ENCODE assay signal across 1 cellular context in the genomic region with DNA sequence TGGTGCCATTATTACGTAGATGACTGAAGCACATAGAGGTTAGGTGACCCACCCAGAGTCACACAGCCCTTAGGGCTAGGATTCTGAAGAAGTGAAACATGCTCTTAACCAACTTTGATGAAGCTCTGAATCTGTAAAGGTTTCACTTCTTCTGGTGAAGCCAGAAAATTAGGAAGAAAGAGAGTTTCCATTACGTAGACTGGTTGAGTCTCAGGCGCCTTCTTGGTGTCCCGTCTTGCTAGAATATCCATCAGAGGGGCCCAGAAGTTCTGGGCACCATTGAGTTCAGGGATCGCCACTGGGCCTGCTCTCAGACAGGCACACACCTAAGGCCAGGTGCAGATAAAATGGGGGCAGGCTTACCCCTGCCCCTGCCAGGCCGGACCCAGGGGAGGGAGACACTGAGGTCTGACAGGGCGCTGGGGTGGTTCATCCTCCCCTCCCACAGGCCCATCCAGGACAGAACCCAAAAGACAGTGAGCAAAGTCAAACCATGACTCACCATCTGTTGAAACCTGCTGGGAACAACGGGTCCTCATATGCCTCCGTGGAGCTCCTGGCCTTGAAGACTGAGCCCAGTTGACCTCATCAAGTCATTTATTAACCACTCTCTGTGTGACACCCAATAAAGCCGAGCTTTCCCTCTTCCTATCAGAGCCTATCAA.
TF ChIP-seq lines count a peak whose summit lies in the region.

No MANE protein-coding gene starts in this region.

TF ChIP-seq in HepG2, 621 proteins besides CTCF, POLR2A, EP300 and RAD21 (continued from another document):
- TF ChIP-seq, protein P1, sequence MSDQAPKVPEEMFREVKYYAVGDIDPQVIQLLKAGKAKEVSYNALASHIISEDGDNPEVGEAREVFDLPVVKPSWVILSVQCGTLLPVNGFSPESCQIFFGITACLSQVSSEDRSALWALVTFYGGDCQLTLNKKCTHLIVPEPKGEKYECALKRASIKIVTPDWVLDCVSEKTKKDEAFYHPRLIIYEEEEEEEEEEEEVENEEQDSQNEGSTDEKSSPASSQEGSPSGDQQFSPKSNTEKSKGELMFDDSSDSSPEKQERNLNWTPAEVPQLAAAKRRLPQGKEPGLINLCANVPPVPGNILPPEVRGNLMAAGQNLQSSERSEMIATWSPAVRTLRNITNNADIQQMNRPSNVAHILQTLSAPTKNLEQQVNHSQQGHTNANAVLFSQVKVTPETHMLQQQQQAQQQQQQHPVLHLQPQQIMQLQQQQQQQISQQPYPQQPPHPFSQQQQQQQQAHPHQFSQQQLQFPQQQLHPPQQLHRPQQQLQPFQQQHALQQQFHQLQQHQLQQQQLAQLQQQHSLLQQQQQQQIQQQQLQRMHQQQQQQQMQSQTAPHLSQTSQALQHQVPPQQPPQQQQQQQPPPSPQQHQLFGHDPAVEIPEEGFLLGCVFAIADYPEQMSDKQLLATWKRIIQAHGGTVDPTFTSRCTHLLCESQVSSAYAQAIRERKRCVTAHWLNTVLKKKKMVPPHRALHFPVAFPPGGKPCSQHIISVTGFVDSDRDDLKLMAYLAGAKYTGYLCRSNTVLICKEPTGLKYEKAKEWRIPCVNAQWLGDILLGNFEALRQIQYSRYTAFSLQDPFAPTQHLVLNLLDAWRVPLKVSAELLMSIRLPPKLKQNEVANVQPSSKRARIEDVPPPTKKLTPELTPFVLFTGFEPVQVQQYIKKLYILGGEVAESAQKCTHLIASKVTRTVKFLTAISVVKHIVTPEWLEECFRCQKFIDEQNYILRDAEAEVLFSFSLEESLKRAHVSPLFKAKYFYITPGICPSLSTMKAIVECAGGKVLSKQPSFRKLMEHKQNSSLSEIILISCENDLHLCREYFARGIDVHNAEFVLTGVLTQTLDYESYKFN (CRISPR knock-in tag; conservative IDR thresholded peaks at IDR 0.05), result peak; percentile 38; the same call in 1 of the 2 replicates
- peak; percentile 25; the same call in 1 of the 2 replicates for TF ChIP-seq SALL1 (CRISPR knock-in tag; IDR thresholded peaks at IDR 0.05)
